ENCODE assay signal across 10 cellular contexts in the genomic region with DNA sequence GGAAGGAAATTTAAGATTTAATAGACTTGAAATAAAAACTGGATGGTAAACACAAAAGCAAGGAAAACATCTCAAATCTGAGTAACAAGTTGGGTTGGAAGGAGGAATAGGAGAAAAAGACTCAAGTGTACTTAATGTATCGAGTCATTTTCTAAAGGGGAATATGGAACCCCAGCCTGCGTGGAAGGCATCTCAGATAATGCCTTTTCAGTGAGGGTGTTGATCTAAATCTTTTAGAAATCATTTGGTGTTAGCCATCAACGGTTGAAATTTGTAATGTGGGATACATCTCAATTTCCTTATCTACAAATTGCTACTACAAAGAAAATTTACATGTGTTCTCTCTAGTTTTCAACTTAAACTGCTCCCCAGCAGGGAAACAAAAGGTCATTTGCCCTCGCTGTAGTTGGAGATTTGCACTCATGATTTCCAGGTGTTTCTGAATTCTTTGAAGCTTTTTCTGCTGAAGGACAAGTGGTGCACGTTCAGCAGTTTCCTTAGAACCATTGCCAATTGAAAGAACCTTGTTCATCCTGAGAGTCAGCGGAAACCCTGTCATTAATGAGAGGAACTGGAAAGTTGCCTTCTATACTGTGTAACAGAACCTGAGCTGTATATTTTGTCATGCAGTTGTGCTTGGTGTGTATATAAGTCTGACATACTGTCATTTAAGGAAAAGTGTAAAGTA. TPM values are rescaled to one million over a fixed set of nuclear protein-coding genes. Genes with fewer than 3 reads are reported as not detected.
DNase-seq lines count a peak whose midpoint lies in the region; ATAC-seq and TF ChIP-seq lines count a peak whose summit lies in the region.
"Had no signal": no experiment of that assay in that cellular context is flagged by ENCODE, and none has a peak within 500 bp of the region (broad histone marks: within the 10 kb centered on the region; RNA-seq: fewer than 3 reads in every experiment).

No MANE protein-coding gene starts in this region.

- POLR2A ChIA-PET in A673 (lab: Charles Lee; ENCODE audit: low non-redundant PET) (no interaction called here), HEK293 (lab: Yijun Ruan, JAX) (interaction anchor here (1.2 to 2.2 kb wide), 3 partner anchors 27 to 47 kb away, joined by 3 to 10 read pairs (median 3); partner anchors contain the start of gene TARBP2)

- H3K4me3 ChIP-seq in A673 (ENCODE audit: low read depth, low read length, poor library complexity, severe bottlenecking) = peak overlapping the region; percentile 94
- H3K4me3 ChIP-seq in HEK293 (ENCODE audit: low read depth, low read length) = peak overlapping the region; percentile 99
- H3K4me3 ChIP-seq in lower lobe of right lung = peak overlapping the region; percentile 75
- no peak overlapping the region for H3K4me3 ChIP-seq in aorta (ENCODE audit: low read length in 2 of 2)

- H3K4me1 Mint-ChIP-seq in activated naive CD8-positive, alpha-beta T cell treated with anti-CD3 and anti-CD28 coated beads, Interleukin-2, amount 50 U/mL, for 24 hours = peaks cover 53% of the 10 kb centered on the region

- TF ChIP-seq CTCF in A673 (conservative IDR thresholded peaks at IDR 0.05; ENCODE audit: low read depth, low read length) (no peak), HEK293 (tag by site-specific recombination; IDR thresholded peaks at IDR 0.05) (no peak), lower lobe of right lung (IDR thresholded peaks at IDR 0.05) (no peak)

- ATAC-seq in activated naive CD8-positive, alpha-beta T cell treated with anti-CD3 and anti-CD28 coated beads, Interleukin-2, amount 50 U/mL, for 24 hours = no peak
- ATAC-seq in lower lobe of right lung (no peak), aorta (ENCODE audit: low FRiP score) (no peak)

- no peaks in the 10 kb centered on the region for H3K27me3 Mint-ChIP-seq in activated naive CD8-positive, alpha-beta T cell treated with anti-CD3 and anti-CD28 coated beads, Interleukin-2, amount 50 U/mL, for 24 hours

- H3K9me3 Mint-ChIP-seq in activated naive CD8-positive, alpha-beta T cell treated with anti-CD3 and anti-CD28 coated beads, Interleukin-2, amount 50 U/mL, for 24 hours = no peaks in the 10 kb centered on the region

- BruUV-seq in A673 (replicated peaks; lab: Mats Ljungman, UMichigan) = no TSS peak

- H3K27ac ChIP-seq in A673 (ENCODE audit: low read depth, low read length, poor library complexity, severe bottlenecking) (no peak overlapping the region), HEK293 (ENCODE audit: extremely low read depth, low read depth, low read length) (no peak overlapping the region), lower lobe of right lung (no peak overlapping the region), aorta (ENCODE audit: low read depth in 1 of 2, low read length in 2 of 2) (no peak overlapping the region)

- H3K36me3 Mint-ChIP-seq in activated naive CD8-positive, alpha-beta T cell treated with anti-CD3 and anti-CD28 coated beads, Interleukin-2, amount 50 U/mL, for 24 hours (ENCODE audit: low read depth) = peaks cover 63% of the 10 kb centered on the region

- intact Hi-C loops in A673 (cut with micrococcal nuclease; ENCODE audit: unreplicated experiment) (no loop called here), lower lobe of right lung (cut with DNase I) (no loop called here), aorta (cut with DNase I) (loop anchor here (2.0 to 5.0 kb wide), 2 partner anchors 33 to 47 kb away; partner anchors contain the start of gene TARBP2 (in 1 of the 2))

- H3K36me3 ChIP-seq in A673 (ENCODE audit: insufficient read depth, low read length, poor library complexity, severe bottlenecking) = peaks cover 57% of the 10 kb centered on the region
- H3K36me3 ChIP-seq in HEK293 (ENCODE audit: control insufficient read depth in 2 of 2, insufficient read depth in 1 of 2, low read length in 2 of 2) = peaks cover 47 to 64% of the 10 kb centered on the region in 2 experiments
- H3K36me3 ChIP-seq in lower lobe of right lung = peaks cover 56% of the 10 kb centered on the region
- H3K36me3 ChIP-seq in aorta (ENCODE audit: control insufficient read depth in 1 of 2, insufficient read depth in 2 of 2, low read length in 1 of 2) = peaks cover 4 to 11% of the 10 kb centered on the region in 2 donors

- no peaks in the 10 kb centered on the region for H3K9me3 ChIP-seq in A673 (ENCODE audit: low read depth, low read length, poor library complexity, severe bottlenecking)
- H3K9me3 ChIP-seq in HEK293 (ENCODE audit: control insufficient read depth, insufficient read depth, low read depth, low read length) = no peaks in the 10 kb centered on the region
- no peaks in the 10 kb centered on the region for H3K9me3 ChIP-seq in lower lobe of right lung
- H3K9me3 ChIP-seq in aorta (ENCODE audit: control insufficient read depth, low read length) = no peaks in the 10 kb centered on the region

- DNase-seq in A673 (ENCODE audit: low spot score) (no peak), lower lobe of right lung (no peak), glomerular visceral epithelial cell (ENCODE audit: extremely low spot score) (no peak), aorta (no peak), NCI-H510A (lab: John Stamatoyannopoulos, UW) (no peak), NCI-H2107 treated with DMSO at 0.1 percent for 48 hours (lab: John Stamatoyannopoulos, UW; ENCODE audit: unreplicated experiment) (no peak)
- no peak for DNase-seq in activated naive CD8-positive, alpha-beta T cell treated with anti-CD3 and anti-CD28 coated beads, Interleukin-2, amount 50 U/mL, for 24 hours
- DNase-seq: GDM1, NCI-H1930 had no signal

- peak overlapping the region; percentile 97 for H3K4me3 Mint-ChIP-seq in activated naive CD8-positive, alpha-beta T cell treated with anti-CD3 and anti-CD28 coated beads, Interleukin-2, amount 50 U/mL, for 24 hours

- WGBS in aorta, 2 donors = 24 to 26% methylated on average over 6 of the region's 6 CpGs

- H3K27ac Mint-ChIP-seq in activated naive CD8-positive, alpha-beta T cell treated with anti-CD3 and anti-CD28 coated beads, Interleukin-2, amount 50 U/mL, for 24 hours = peak overlapping the region; percentile 99

- H3K4me1 ChIP-seq in A673 (ENCODE audit: insufficient read depth, low read length, poor library complexity, severe bottlenecking) (peaks cover 18% of the 10 kb centered on the region), HEK293 (ENCODE audit: control insufficient read depth, insufficient read depth, low read length) (peaks cover 3% of the 10 kb centered on the region), lower lobe of right lung (peaks cover 24% of the 10 kb centered on the region), aorta (ENCODE audit: control insufficient read depth in 1 of 2, insufficient read depth in 2 of 2, low read length in 2 of 2) (peaks cover 3 to 5% of the 10 kb centered on the region in 2 donors)

- CTCF ChIA-PET in A673 (lab: Charles Lee) (no interaction called here), HEK293 (lab: Yijun Ruan, JAX) (interaction anchor here (0.5 to 1.8 kb wide), 5 partner anchors 23 to 1182 kb away, joined by 3 to 5 read pairs (median 3); no protein-coding TSS in a partner anchor)

- H3K27me3 ChIP-seq in A673 (replicated peaks; ENCODE audit: insufficient read depth, low read depth, low read length, poor library complexity) = no peaks in the 10 kb centered on the region
- H3K27me3 ChIP-seq in lower lobe of right lung (ENCODE audit: low read depth) = no peaks in the 10 kb centered on the region
- H3K27me3 ChIP-seq in aorta (ENCODE audit: control insufficient read depth in 1 of 2, insufficient read depth in 2 of 2, low read length in 1 of 2) = no peaks in the 10 kb centered on the region

TF ChIP-seq in HEK293, 187 proteins besides CTCF, POLR2A, EP300 and RAD21:
- no peak for TF ChIP-seq KLF10 (tag by site-specific recombination; IDR thresholded peaks at IDR 0.05)
- peak; percentile 72; the same call in 1 of the 2 replicates for TF ChIP-seq PRDM1 (tag by site-specific recombination; IDR thresholded peaks at IDR 0.05)
- no peak for TF ChIP-seq ZBTB21 (tag by site-specific recombination; IDR thresholded peaks at IDR 0.05)
- no peak for TF ChIP-seq ZNF391 (tag by site-specific recombination; IDR thresholded peaks at IDR 0.05; ENCODE audit: borderline replicate concordance, low read depth)
TF ChIP-seq in HEK293: peak in this region for 1.

RNA-seq across cellular contexts. Expression of gene PCBP2, which starts 2.2 kb away (rescaled TPM):
- total RNA-seq in A673 (2021) = 1,194 and 1,215 TPM in 2 replicates
- total RNA-seq in lower lobe of right lung = 767 TPM
- 100 to 1,000 TPM; 578 to 688 TPM for total RNA-seq in aorta
- polyA plus RNA-seq in aorta = 100 to 1,000 TPM; 510 to 513 TPM

RNA-seq across cellular contexts. Expression of gene PRR13, which starts 12.6 kb away (rescaled TPM):
- total RNA-seq in A673 (2021) = 155 and 180 TPM in 2 replicates
- total RNA-seq in lower lobe of right lung = 216 TPM
- 100 to 1,000 TPM in 1 of 2 donors, 10 to 100 TPM in 1; 94.6 to 104 TPM for total RNA-seq in aorta
- 100 to 1,000 TPM; 107 to 224 TPM for polyA plus RNA-seq in aorta

RNA-seq across cellular contexts. Expression of gene AMHR2, which starts 30.4 kb away (rescaled TPM):
- total RNA-seq in A673 (2021) (not detected in 2 replicates), lower lobe of right lung (1.2 TPM), aorta (not detected)
- polyA plus RNA-seq in aorta = under 1 TPM in 1 of 2 donors, not detected in 1; 0.26 TPM

RNA-seq across cellular contexts. Expression of gene MAP3K12, which starts 45.2 kb away (rescaled TPM):
- total RNA-seq in A673 (2021) (11.6 and 15.9 TPM in 2 replicates), lower lobe of right lung (17.5 TPM), aorta (10 to 100 TPM; 21.2 to 44.5 TPM)
- polyA plus RNA-seq in aorta = 10 to 100 TPM in 1 of 2 donors, 1 to 10 TPM in 1; 3.6 to 68.4 TPM

RNA-seq across cellular contexts. Expression of gene TARBP2, which starts 47.0 kb away (rescaled TPM):
- total RNA-seq in A673 (2021) = 62.4 and 70.9 TPM in 2 replicates
- 34.3 TPM for total RNA-seq in lower lobe of right lung
- total RNA-seq in aorta = 10 to 100 TPM; 11.5 to 22.5 TPM
- 10 to 100 TPM in 1 of 2 donors, 1 to 10 TPM in 1; 8.8 to 36.3 TPM for polyA plus RNA-seq in aorta

Comparison
In these comparisons a context has a peak if more than half of its experiments do, and no peak if none do; other contexts are left out.
1. H3K4me3 ChIP-seq: peak in A673 (single experiment), HEK293 (single experiment) and lower lobe of right lung (single experiment); none in aorta (0 of 2).
2. intact Hi-C loops: an anchor here in aorta (2.0 to 5.0 kb wide); none called in A673 and lower lobe of right lung.